2 cellular contexts compared by ENCODE assay signal in genomic region chr7:156900083-156900482, GRCh38.
TF ChIP-seq lines count a peak whose summit lies in the region.
"Not testable (repeated sequence)": the region's sequence is repeated elsewhere in the genome, so short reads cannot be mapped to it uniquely, and the experiment has no call there.

No MANE protein-coding gene starts in this region.

TF ChIP-seq in K562, 482 proteins besides CTCF, POLR2A, EP300 and RAD21:
- TF ChIP-seq NR2C1 (IDR thresholded peaks at IDR 0.05): 0 out of 2 replicates have a peak, but pooled peaks have one; percentile 17
- peak; percentile 11; the same call in 1 of the 2 replicates for TF ChIP-seq NR2C1 (tag; IDR thresholded peaks at IDR 0.05)
- 0 out of 2 replicates have a peak, but pooled peaks have one; percentile 42 for TF ChIP-seq DPF2 (IDR thresholded peaks at IDR 0.05)
- TF ChIP-seq JUND (IDR thresholded peaks at IDR 0.05; ENCODE audit: borderline replicate concordance, low read depth, low read length): peak; percentile 29; the same call in 1 of the 2 replicates
- not testable (repeated sequence) for TF ChIP-seq JUND (tag; IDR thresholded peaks at IDR 0.05; ENCODE audit: borderline replicate concordance, low read depth, low read length); CEBPG (CRISPR knock-in tag; IDR thresholded peaks at IDR 0.05)
- TF ChIP-seq MEIS2 (IDR thresholded peaks at IDR 0.05; ENCODE audit: partially characterized antibody): peak; percentile 35
- TF ChIP-seq SMARCA4 (IDR thresholded peaks at IDR 0.05): 0 out of 2 replicates have a peak, but pooled peaks have one; percentile 20
- peak; percentile 29; the same call in 1 of the 2 replicates for TF ChIP-seq ARID1B (IDR thresholded peaks at IDR 0.05)
- 0 out of 2 replicates have a peak, but pooled peaks have one; percentile 31 for TF ChIP-seq FOSL1 (tag; conservative IDR thresholded peaks at IDR 0.05)
- TF ChIP-seq EGR1 (conservative IDR thresholded peaks at IDR 0.05): peak; percentile 75
- TF ChIP-seq NFE2 (IDR thresholded peaks at IDR 0.05; ENCODE audit: low read depth): 0 out of 2 replicates have a peak, but pooled peaks have one; percentile 3
- 0 out of 2 replicates have a peak, but pooled peaks have one; percentile 11 for TF ChIP-seq C11orf30 (IDR thresholded peaks at IDR 0.05; ENCODE audit: low read depth)
- TF ChIP-seq CEBPG (tag; conservative IDR thresholded peaks at IDR 0.05 in 1 of 2, IDR thresholded peaks at IDR 0.05 in 1 of 2): 0 out of 4 replicates have a peak, but pooled peaks of 1 of the 2 experiments have one; percentile 16
- peak; percentile 52; the same call in 1 of the 2 replicates for TF ChIP-seq CC2D1A (IDR thresholded peaks at IDR 0.05)
- peak; percentile 22 to 43; a peak in 1 of 4 replicates for TF ChIP-seq TRIM24 (IDR thresholded peaks at IDR 0.05)
- peak; percentile 60 to 76; a peak in 3 of 4 replicates for TF ChIP-seq KDM1A (IDR thresholded peaks at IDR 0.05)
- TF ChIP-seq, protein P1, sequence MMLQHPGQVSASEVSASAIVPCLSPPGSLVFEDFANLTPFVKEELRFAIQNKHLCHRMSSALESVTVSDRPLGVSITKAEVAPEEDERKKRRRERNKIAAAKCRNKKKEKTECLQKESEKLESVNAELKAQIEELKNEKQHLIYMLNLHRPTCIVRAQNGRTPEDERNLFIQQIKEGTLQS (IDR thresholded peaks at IDR 0.05): peak; percentile 87
- TF ChIP-seq, protein P1 (CRISPR knock-in tag; conservative IDR thresholded peaks at IDR 0.05): not testable (repeated sequence)

TF ChIP-seq in HepG2, 621 proteins besides CTCF, POLR2A, EP300 and RAD21:
- peak; percentile 53; the same call in 1 of the 2 replicates for TF ChIP-seq CREB1 (IDR thresholded peaks at IDR 0.05)
- not testable (repeated sequence) for TF ChIP-seq CREB1 (CRISPR knock-in tag; IDR thresholded peaks at IDR 0.05)
